2 cellular contexts compared by ENCODE assay signal in the genomic region with DNA sequence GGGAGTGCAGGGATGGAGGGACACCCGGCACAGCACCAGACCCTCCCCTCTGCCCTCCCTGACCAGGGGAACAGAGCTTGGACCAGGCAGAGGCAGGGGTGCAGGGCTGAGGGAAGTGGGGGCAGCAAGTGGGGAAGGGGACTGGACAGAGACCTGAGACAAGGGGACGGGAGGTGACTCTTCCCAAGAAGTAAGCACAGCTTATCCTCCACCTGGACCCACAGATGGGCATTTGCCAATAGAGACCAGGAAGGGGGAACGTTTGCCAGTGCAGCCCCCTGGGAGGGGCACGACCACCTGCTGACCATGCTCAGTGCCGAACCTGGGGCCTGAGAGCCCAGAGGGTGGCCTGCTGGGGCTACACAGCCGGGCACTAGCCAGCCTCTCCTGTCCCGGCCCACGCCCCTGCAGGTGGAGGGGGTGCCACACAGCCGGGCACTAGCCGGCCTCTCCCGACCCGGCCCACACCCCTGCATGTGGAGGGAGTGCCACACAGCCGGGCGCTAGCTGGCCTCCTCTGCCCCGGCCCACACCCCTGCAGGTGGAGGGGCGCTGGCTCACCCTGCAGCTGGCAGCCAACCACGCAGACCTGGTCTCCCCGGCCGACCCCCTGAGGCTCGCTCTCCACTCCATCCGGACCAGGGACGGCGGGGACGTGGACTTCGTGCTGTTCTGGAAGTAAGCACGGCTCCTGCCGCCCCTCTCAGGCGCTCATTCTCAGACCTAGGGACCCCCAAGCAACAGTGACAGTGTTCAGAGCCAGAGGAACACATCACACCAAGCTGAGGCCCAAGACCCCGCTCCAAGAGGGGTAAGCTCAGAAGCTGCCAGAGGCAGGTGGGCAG.
TF ChIP-seq lines count a peak whose summit lies in the region.

No MANE protein-coding gene starts in this region.

TF ChIP-seq in HEK293, 187 proteins besides CTCF, POLR2A, EP300 and RAD21:
- no peak for TF ChIP-seq ZNF146 (tag by site-specific recombination; IDR thresholded peaks at IDR 0.05)
- TF ChIP-seq KLF1 (tag by site-specific recombination; IDR thresholded peaks at IDR 0.05), result 0 out of 2 replicates have a peak, but pooled peaks have one; percentile 13

TF ChIP-seq in H1, 55 proteins besides CTCF, POLR2A, EP300 and RAD21:
- TF ChIP-seq SP2 (IDR thresholded peaks at IDR 0.05; ENCODE audit: low read length) (no peak), KDM4A (IDR thresholded peaks at IDR 0.05; ENCODE audit: low read depth, low read length, severe bottlenecking) (no peak), TAF7 (optimal IDR thresholded peaks at IDR 0.05; ENCODE audit: borderline replicate concordance, low read depth, low read length) (no peak), JUND (IDR thresholded peaks at IDR 0.05; ENCODE audit: low read length) (no peak), SIN3A (conservative IDR thresholded peaks at IDR 0.05 in 1 of 2, IDR thresholded peaks at IDR 0.05 in 1 of 2; ENCODE audit: low read depth in 1 of 2, low read length in 2 of 2) (no peak), CBX8 (IDR thresholded peaks at IDR 0.05; ENCODE audit: borderline replicate concordance, low read depth, low read length) (no peak), TEAD4 (IDR thresholded peaks at IDR 0.05; ENCODE audit: low read depth, low read length) (no peak), RXRA (IDR thresholded peaks at IDR 0.05; ENCODE audit: insufficient read depth, low read depth, low read length) (no peak), SAP30 (IDR thresholded peaks at IDR 0.05; ENCODE audit: insufficient read depth, insufficient replicate concordance, low read length) (no peak), NANOG (IDR thresholded peaks at IDR 0.05; ENCODE audit: insufficient read depth, low read depth, low read length, poor library complexity, severe bottlenecking) (no peak), TAF1 (IDR thresholded peaks at IDR 0.05; ENCODE audit: low read depth, low read length) (no peak), PHF8 (conservative IDR thresholded peaks at IDR 0.05; ENCODE audit: low read depth, low read length) (no peak), SRF (IDR thresholded peaks at IDR 0.05; ENCODE audit: low read depth, low read length) (no peak), MAFK (IDR thresholded peaks at IDR 0.05; ENCODE audit: low read depth, low read length) (no peak), BACH1 (IDR thresholded peaks at IDR 0.05; ENCODE audit: low read length) (no peak), ASH2L (IDR thresholded peaks at IDR 0.05; ENCODE audit: low read length) (no peak), TBP (IDR thresholded peaks at IDR 0.05; ENCODE audit: low read depth, low read length) (no peak)
- TF ChIP-seq, protein P1, sequence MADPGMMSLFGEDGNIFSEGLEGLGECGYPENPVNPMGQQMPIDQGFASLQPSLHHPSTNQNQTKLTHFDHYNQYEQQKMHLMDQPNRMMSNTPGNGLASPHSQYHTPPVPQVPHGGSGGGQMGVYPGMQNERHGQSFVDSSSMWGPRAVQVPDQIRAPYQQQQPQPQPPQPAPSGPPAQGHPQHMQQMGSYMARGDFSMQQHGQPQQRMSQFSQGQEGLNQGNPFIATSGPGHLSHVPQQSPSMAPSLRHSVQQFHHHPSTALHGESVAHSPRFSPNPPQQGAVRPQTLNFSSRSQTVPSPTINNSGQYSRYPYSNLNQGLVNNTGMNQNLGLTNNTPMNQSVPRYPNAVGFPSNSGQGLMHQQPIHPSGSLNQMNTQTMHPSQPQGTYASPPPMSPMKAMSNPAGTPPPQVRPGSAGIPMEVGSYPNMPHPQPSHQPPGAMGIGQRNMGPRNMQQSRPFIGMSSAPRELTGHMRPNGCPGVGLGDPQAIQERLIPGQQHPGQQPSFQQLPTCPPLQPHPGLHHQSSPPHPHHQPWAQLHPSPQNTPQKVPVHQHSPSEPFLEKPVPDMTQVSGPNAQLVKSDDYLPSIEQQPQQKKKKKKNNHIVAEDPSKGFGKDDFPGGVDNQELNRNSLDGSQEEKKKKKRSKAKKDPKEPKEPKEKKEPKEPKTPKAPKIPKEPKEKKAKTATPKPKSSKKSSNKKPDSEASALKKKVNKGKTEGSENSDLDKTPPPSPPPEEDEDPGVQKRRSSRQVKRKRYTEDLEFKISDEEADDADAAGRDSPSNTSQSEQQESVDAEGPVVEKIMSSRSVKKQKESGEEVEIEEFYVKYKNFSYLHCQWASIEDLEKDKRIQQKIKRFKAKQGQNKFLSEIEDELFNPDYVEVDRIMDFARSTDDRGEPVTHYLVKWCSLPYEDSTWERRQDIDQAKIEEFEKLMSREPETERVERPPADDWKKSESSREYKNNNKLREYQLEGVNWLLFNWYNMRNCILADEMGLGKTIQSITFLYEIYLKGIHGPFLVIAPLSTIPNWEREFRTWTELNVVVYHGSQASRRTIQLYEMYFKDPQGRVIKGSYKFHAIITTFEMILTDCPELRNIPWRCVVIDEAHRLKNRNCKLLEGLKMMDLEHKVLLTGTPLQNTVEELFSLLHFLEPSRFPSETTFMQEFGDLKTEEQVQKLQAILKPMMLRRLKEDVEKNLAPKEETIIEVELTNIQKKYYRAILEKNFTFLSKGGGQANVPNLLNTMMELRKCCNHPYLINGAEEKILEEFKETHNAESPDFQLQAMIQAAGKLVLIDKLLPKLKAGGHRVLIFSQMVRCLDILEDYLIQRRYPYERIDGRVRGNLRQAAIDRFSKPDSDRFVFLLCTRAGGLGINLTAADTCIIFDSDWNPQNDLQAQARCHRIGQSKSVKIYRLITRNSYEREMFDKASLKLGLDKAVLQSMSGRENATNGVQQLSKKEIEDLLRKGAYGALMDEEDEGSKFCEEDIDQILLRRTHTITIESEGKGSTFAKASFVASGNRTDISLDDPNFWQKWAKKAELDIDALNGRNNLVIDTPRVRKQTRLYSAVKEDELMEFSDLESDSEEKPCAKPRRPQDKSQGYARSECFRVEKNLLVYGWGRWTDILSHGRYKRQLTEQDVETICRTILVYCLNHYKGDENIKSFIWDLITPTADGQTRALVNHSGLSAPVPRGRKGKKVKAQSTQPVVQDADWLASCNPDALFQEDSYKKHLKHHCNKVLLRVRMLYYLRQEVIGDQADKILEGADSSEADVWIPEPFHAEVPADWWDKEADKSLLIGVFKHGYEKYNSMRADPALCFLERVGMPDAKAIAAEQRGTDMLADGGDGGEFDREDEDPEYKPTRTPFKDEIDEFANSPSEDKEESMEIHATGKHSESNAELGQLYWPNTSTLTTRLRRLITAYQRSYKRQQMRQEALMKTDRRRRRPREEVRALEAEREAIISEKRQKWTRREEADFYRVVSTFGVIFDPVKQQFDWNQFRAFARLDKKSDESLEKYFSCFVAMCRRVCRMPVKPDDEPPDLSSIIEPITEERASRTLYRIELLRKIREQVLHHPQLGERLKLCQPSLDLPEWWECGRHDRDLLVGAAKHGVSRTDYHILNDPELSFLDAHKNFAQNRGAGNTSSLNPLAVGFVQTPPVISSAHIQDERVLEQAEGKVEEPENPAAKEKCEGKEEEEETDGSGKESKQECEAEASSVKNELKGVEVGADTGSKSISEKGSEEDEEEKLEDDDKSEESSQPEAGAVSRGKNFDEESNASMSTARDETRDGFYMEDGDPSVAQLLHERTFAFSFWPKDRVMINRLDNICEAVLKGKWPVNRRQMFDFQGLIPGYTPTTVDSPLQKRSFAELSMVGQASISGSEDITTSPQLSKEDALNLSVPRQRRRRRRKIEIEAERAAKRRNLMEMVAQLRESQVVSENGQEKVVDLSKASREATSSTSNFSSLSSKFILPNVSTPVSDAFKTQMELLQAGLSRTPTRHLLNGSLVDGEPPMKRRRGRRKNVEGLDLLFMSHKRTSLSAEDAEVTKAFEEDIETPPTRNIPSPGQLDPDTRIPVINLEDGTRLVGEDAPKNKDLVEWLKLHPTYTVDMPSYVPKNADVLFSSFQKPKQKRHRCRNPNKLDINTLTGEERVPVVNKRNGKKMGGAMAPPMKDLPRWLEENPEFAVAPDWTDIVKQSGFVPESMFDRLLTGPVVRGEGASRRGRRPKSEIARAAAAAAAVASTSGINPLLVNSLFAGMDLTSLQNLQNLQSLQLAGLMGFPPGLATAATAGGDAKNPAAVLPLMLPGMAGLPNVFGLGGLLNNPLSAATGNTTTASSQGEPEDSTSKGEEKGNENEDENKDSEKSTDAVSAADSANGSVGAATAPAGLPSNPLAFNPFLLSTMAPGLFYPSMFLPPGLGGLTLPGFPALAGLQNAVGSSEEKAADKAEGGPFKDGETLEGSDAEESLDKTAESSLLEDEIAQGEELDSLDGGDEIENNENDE (IDR thresholded peaks at IDR 0.05; ENCODE audit: insufficient replicate concordance, low read length), result no peak
